In the genomic region with DNA sequence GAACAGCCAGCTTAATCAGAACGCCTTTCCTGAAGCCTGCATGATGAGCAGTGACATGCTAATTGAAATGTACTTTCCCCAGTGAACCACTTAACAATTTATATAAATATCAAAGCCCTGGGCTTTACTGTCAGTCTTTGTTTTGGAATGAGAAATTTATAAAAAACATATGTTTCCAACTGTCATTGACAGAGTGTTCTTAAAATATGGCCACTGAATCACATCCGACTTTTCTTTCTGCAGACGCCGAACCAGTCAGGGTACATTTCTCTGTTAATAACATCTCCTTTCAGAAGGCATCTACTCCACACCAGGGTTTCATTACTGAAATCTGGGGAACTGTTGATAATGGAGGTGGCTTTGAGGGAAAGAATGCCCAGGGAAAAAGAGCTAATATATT, we compare ENCODE assay signal across 10 cellular contexts.
"Had no signal": no experiment of that assay in that cellular context is flagged by ENCODE, and none has a peak within 500 bp of the region (broad histone marks: within the 10 kb centered on the region; RNA-seq: fewer than 3 reads in every experiment).

No MANE protein-coding gene starts in this region.

- DNase-seq: esophagus squamous epithelium; gastrocnemius medialis; heart right ventricle; hypothalamus; natural killer cell; sigmoid colon; stimulated activated CD4-positive, alpha-beta T cell treated with anti-CD3 and anti-CD28 coated beads, Interleukin-2, amount 100 ng/mL, for 48 hours; stimulated activated naive CD4-positive, alpha-beta T cell treated with Interleukin-2 at 50 U/mL for 16 hours had no signal

- H3K4me1 ChIP-seq: esophagus squamous epithelium, gastrocnemius medialis, heart right ventricle, right atrium auricular region, sigmoid colon had no signal

- H3K4me3 ChIP-seq: esophagus squamous epithelium, gastrocnemius medialis, heart right ventricle, right atrium auricular region, sigmoid colon, skin epidermis had no signal

- H3K27ac ChIP-seq: esophagus squamous epithelium, gastrocnemius medialis, heart right ventricle, right atrium auricular region, sigmoid colon had no signal

- H3K27me3 ChIP-seq: esophagus squamous epithelium, gastrocnemius medialis, right atrium auricular region, sigmoid colon had no signal

- H3K9me3 ChIP-seq: esophagus squamous epithelium, gastrocnemius medialis, right atrium auricular region had no signal

- H3K36me3 ChIP-seq: esophagus squamous epithelium, gastrocnemius medialis, heart right ventricle, right atrium auricular region, sigmoid colon had no signal
